ENCODE assay signal across 11 cellular contexts in the genomic region with DNA sequence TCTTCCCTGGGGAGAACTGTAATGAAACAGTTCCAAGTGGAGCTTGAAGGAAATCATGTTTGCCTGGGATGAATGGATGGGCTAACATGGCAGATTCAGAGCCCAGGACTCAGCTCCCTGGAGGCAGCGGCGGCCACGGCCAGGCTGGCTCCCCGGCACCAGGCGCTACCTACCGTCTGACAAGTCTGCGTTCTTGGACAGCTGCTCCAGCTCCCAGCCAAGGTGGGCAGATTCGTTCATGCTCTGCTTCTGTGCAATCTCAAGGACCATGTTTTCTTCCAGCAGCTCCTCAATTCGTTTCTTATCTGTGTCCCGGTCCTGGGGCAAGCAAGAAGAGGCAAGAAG.
DNase-seq lines count a peak whose midpoint lies in the region; ATAC-seq and TF ChIP-seq lines count a peak whose summit lies in the region.
"Had no signal": no experiment of that assay in that cellular context is flagged by ENCODE, and none has a peak within 500 bp of the region (broad histone marks: within the 10 kb centered on the region; RNA-seq: fewer than 3 reads in every experiment).

No MANE protein-coding gene starts in this region.

- H3K27me3 Mint-ChIP-seq in activated T-cell treated with anti-CD3 and anti-CD28 coated beads, Interleukin-2, amount 50 U/mL, for 72 hours (ENCODE audit: low read depth): no peaks in the 10 kb centered on the region
- no peaks in the 10 kb centered on the region for H3K27me3 Mint-ChIP-seq in activated naive CD8-positive, alpha-beta T cell treated with anti-CD3 and anti-CD28 coated beads for 36 hours

- TF ChIP-seq POLR2A in transverse colon (IDR thresholded peaks at IDR 0.05): no peak

- TF ChIP-seq EP300 in transverse colon (IDR thresholded peaks at IDR 0.05; ENCODE audit: low read depth): no peak

- H3K4me3 ChIP-seq in lower lobe of right lung: peak overlapping the region; percentile 51
- H3K4me3 ChIP-seq in transverse colon: no peak overlapping the region
- H3K4me3 ChIP-seq: GM23248 had no signal

- H3K27me3 ChIP-seq in lower lobe of right lung (ENCODE audit: low read depth) (no peaks in the 10 kb centered on the region), transverse colon (no peaks in the 10 kb centered on the region)
- H3K27me3 ChIP-seq: adrenal gland had no signal

- no peaks in the 10 kb centered on the region for H3K9me3 ChIP-seq in lower lobe of right lung
- H3K9me3 ChIP-seq in transverse colon: no peaks in the 10 kb centered on the region
- H3K9me3 ChIP-seq: adrenal gland had no signal

- H3K4me3 Mint-ChIP-seq in activated T-cell treated with anti-CD3 and anti-CD28 coated beads, Interleukin-2, amount 50 U/mL, for 72 hours: peak overlapping the region; percentile 77 to 92
- peak overlapping the region; percentile 89 for H3K4me3 Mint-ChIP-seq in activated naive CD8-positive, alpha-beta T cell treated with anti-CD3 and anti-CD28 coated beads for 36 hours

- H3K4me1 ChIP-seq in lower lobe of right lung (peaks cover 44% of the 10 kb centered on the region), transverse colon (peaks cover 0 to 18% (median 8%) of the 10 kb centered on the region in 4 donors)

- H3K9me3 Mint-ChIP-seq in activated T-cell treated with anti-CD3 and anti-CD28 coated beads, Interleukin-2, amount 50 U/mL, for 72 hours: no peaks in the 10 kb centered on the region
- no peaks in the 10 kb centered on the region for H3K9me3 Mint-ChIP-seq in activated naive CD8-positive, alpha-beta T cell treated with anti-CD3 and anti-CD28 coated beads for 36 hours

- TF ChIP-seq CTCF in lower lobe of right lung (IDR thresholded peaks at IDR 0.05): no peak
- no peak for TF ChIP-seq CTCF in transverse colon (IDR thresholded peaks at IDR 0.05)

- WGBS in transverse colon (ENCODE audit: low coverage in 1 of 2), 2 donors: 81% methylated on average over 10 of the region's 10 CpGs; no CpG with 5 or more reads in 1 of the 2 donors

- intact Hi-C loops in lower lobe of right lung (cut with DNase I) (no loop called here), transverse colon (cut with DNase I; ENCODE audit: low total_unique reads) (loop anchor here (5.0 kb wide), 2 partner anchors 93 to 1748 kb away; a partner anchor contains a TSS)

- no peak for DNase-seq in activated T-cell treated with anti-CD3 and anti-CD28 coated beads, Interleukin-2, amount 50 U/mL, for 72 hours
- no peak for DNase-seq in activated T-cell treated with anti-CD3 and anti-CD28 coated beads, Interleukin-2, amount 50 U/mL, for 1 hour
- no peak for DNase-seq in activated naive CD8-positive, alpha-beta T cell treated with anti-CD3 and anti-CD28 coated beads for 36 hours
- DNase-seq in lower lobe of right lung (no peak), transverse colon (no peak)
- DNase-seq: NCI-H2081 treated with DMSO at 0.1 percent for 48 hours had no signal

- no peak for ATAC-seq in activated T-cell treated with anti-CD3 and anti-CD28 coated beads, Interleukin-2, amount 50 U/mL, for 72 hours (replicated peaks in 1 of 2)
- ATAC-seq in lower lobe of right lung (no peak), HG03139 (IDR thresholded peaks at IDR 0.05; ENCODE audit: unreplicated experiment) (no peak), GM18517 (IDR thresholded peaks at IDR 0.05; ENCODE audit: unreplicated experiment) (no peak), HG03097 (IDR thresholded peaks at IDR 0.05; ENCODE audit: low FRiP score, unreplicated experiment) (no peak)

- peaks cover 87% of the 10 kb centered on the region for H3K4me1 Mint-ChIP-seq in activated T-cell treated with anti-CD3 and anti-CD28 coated beads, Interleukin-2, amount 50 U/mL, for 72 hours (ENCODE audit: low read depth)
- H3K4me1 Mint-ChIP-seq in activated naive CD8-positive, alpha-beta T cell treated with anti-CD3 and anti-CD28 coated beads for 36 hours: peaks cover 79% of the 10 kb centered on the region

- H3K27ac Mint-ChIP-seq in activated T-cell treated with anti-CD3 and anti-CD28 coated beads, Interleukin-2, amount 50 U/mL, for 72 hours: peak overlapping the region; percentile 97
- peak overlapping the region; percentile 100 for H3K27ac Mint-ChIP-seq in activated naive CD8-positive, alpha-beta T cell treated with anti-CD3 and anti-CD28 coated beads for 36 hours

- H3K36me3 Mint-ChIP-seq in activated T-cell treated with anti-CD3 and anti-CD28 coated beads, Interleukin-2, amount 50 U/mL, for 72 hours (ENCODE audit: insufficient read depth in 2 of 2): peaks cover 4 to 29% of the 10 kb centered on the region in 2 donors
- peaks cover 51% of the 10 kb centered on the region for H3K36me3 Mint-ChIP-seq in activated naive CD8-positive, alpha-beta T cell treated with anti-CD3 and anti-CD28 coated beads for 36 hours

- in situ Hi-C loops in transverse colon (cut with MboI; ENCODE audit: low pct_ligation_motif_present in 1 of 4, low pct_unique_long_range_greater_than_20kb in 1 of 4, low sequenced_read_pairs in 3 of 4): loop anchor here in 1 of 4 donors (25.0 kb wide), 1 partner anchor 88 kb away; a partner anchor contains a TSS

- H3K27ac ChIP-seq in lower lobe of right lung: peak overlapping the region; percentile 73
- peak overlapping the region; percentile 60 to 80 (median 62) for H3K27ac ChIP-seq in transverse colon
- H3K27ac ChIP-seq: GM23248 had no signal

- H3K36me3 ChIP-seq in lower lobe of right lung (peaks cover 27% of the 10 kb centered on the region), transverse colon (no peaks in the 10 kb centered on the region)
- H3K36me3 ChIP-seq: adrenal gland had no signal
